Comparison of ENCODE assay signal across 6 cellular contexts in the genomic region with DNA sequence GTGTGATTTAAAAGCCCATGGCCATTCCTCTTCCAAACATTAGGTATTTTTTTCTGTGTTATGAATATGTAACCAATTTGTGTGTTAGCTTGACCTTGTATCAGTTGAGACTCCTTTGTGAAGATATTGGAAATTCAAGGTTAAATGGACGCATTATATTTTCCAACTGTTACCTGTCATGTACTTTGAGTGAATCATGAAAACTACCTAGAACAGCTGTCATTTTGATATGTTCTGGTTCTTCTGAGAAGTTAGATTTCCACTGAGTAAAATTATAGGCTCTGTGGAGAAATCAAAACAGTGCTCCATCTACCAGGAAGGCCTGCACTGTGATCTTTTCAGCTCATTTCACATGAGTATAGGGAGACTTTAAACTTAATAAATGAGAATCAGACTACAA.
"Had no signal": no experiment of that assay in that cellular context is flagged by ENCODE, and none has a peak within 500 bp of the region (broad histone marks: within the 10 kb centered on the region; RNA-seq: fewer than 3 reads in every experiment).

No MANE protein-coding gene starts in this region.

- H3K4me3 Mint-ChIP-seq: IgD-negative memory B cell had no signal

- H3K27ac ChIP-seq: HL-60 had no signal

- H3K4me3 ChIP-seq: K562 had no signal

- H3K36me3 Mint-ChIP-seq: IgD-negative memory B cell had no signal

- H3K27me3 Mint-ChIP-seq: IgD-negative memory B cell had no signal

- H3K4me1 Mint-ChIP-seq: IgD-negative memory B cell had no signal

- H3K27ac Mint-ChIP-seq: IgD-negative memory B cell had no signal

- DNase-seq: IMR-90, KBM-7, KG1 had no signal
